ENCODE assay signal across 11 cellular contexts in genomic region chr7:99102809-99103690, GRCh38. TPM values are rescaled to one million over a fixed set of nuclear protein-coding genes. Genes with fewer than 3 reads are reported as not detected.
A peak's percentile ranks its signal among the peaks of the same experiment; 100 is the strongest.
DNase-seq lines count a peak whose midpoint lies in the region; ATAC-seq lines count a peak whose summit lies in the region.
"Had no signal": no experiment of that assay in that cellular context is flagged by ENCODE, and none has a peak within 500 bp of the region (broad histone marks: within the 10 kb centered on the region; RNA-seq: fewer than 3 reads in every experiment).

No MANE protein-coding gene starts in this region.

- H3K4me3 Mint-ChIP-seq in activated naive CD8-positive, alpha-beta T cell treated with anti-CD3 and anti-CD28 coated beads for 36 hours, result no peak overlapping the region

- H3K36me3 Mint-ChIP-seq in activated naive CD8-positive, alpha-beta T cell treated with anti-CD3 and anti-CD28 coated beads for 36 hours, result peaks cover 33% of the 10 kb centered on the region

- peak overlapping the region; percentile 12 for H3K27ac ChIP-seq in layer of hippocampus (ENCODE audit: low read depth, low read length)

- peaks cover 14% of the 10 kb centered on the region for H3K9me3 Mint-ChIP-seq in activated naive CD8-positive, alpha-beta T cell treated with anti-CD3 and anti-CD28 coated beads for 36 hours

- H3K27me3 Mint-ChIP-seq in activated naive CD8-positive, alpha-beta T cell treated with anti-CD3 and anti-CD28 coated beads for 36 hours, result no peaks in the 10 kb centered on the region

- peak overlapping the region; percentile 3 for H3K27ac Mint-ChIP-seq in activated naive CD8-positive, alpha-beta T cell treated with anti-CD3 and anti-CD28 coated beads for 36 hours

- peak; percentile 60 for DNase-seq in stimulated activated naive CD4-positive, alpha-beta T cell treated with Interleukin-2 at 50 U/mL for 16 hours (lab: John Stamatoyannopoulos, UW)
- DNase-seq in stimulated activated naive CD4-positive, alpha-beta T cell (lab: John Stamatoyannopoulos, UW), result no peak
- no peak for DNase-seq in activated naive CD8-positive, alpha-beta T cell treated with anti-CD3 and anti-CD28 coated beads for 36 hours
- DNase-seq in NCI-H82 treated with DMSO at 0.1 percent for 48 hours (lab: John Stamatoyannopoulos, UW; ENCODE audit: unreplicated experiment), result no peak
- DNase-seq in germinal center (ENCODE audit: low spot score), result no peak
- DNase-seq: COR-L47, NCI-H1417 had no signal

- H3K27me3 ChIP-seq in layer of hippocampus (ENCODE audit: control insufficient read depth, insufficient read depth, low read length), result no peaks in the 10 kb centered on the region
- H3K27me3 ChIP-seq: tibial nerve had no signal

- ATAC-seq in GM19463 (IDR thresholded peaks at IDR 0.05; ENCODE audit: unreplicated experiment), result no peak
- no peak for ATAC-seq in GM19452 (IDR thresholded peaks at IDR 0.05; ENCODE audit: unreplicated experiment)

- H3K4me1 Mint-ChIP-seq in activated naive CD8-positive, alpha-beta T cell treated with anti-CD3 and anti-CD28 coated beads for 36 hours, result peaks cover 41% of the 10 kb centered on the region

RNA-seq across cellular contexts. Expression of gene SMURF1, which starts 40.9 kb away (rescaled TPM):
- 10 to 100 TPM; 12.3 TPM for total RNA-seq in activated naive CD8-positive, alpha-beta T cell treated with anti-CD3 and anti-CD28 coated beads for 36 hours
